8 cellular contexts compared by ENCODE assay signal in genomic region chr2:164917296-164917903, GRCh38. TPM values are rescaled to one million over a fixed set of nuclear protein-coding genes. Genes with fewer than 3 reads are reported as not detected.
DNase-seq lines count a peak whose midpoint lies in the region; ATAC-seq and TF ChIP-seq lines count a peak whose summit lies in the region.

No MANE protein-coding gene starts in this region.

- H3K4me1 ChIP-seq in GM23248 (ENCODE audit: insufficient read depth), result peaks cover 30% of the 10 kb centered on the region
- peaks cover 15% of the 10 kb centered on the region for H3K4me1 ChIP-seq in osteoblast (ENCODE audit: insufficient read depth, low read length)

- DNase-seq in GM23248 (peak; percentile 33), NCI-H82 (lab: John Stamatoyannopoulos, UW) (peak; percentile 85), epithelial cell of proximal tubule (ENCODE audit: low read depth) (no peak), osteoblast (ENCODE audit: insufficient read length, low spot score, missing footprints) (no peak), DMS79 treated with DMSO at 0.1 percent for 48 hours (lab: John Stamatoyannopoulos, UW) (no peak), T1000 (lab: John Stamatoyannopoulos, UW) (no peak)
- DNase-seq in stimulated activated CD4-positive, alpha-beta T cell treated with anti-CD3 and anti-CD28 coated beads, Interleukin-4, amount 100 ng/mL, for 1 hour, result no peak

- H4K20me1 ChIP-seq in GM23248 (ENCODE audit: insufficient read depth) (no peaks in the 10 kb centered on the region), osteoblast (ENCODE audit: insufficient read depth, low read length) (no peaks in the 10 kb centered on the region)

- TF ChIP-seq CTCF in epithelial cell of proximal tubule (conservative IDR thresholded peaks at IDR 0.05; ENCODE audit: low read depth, low read length) (peak; percentile 81), osteoblast (IDR thresholded peaks at IDR 0.05; ENCODE audit: extremely low read depth, low read depth, low read length) (peak; percentile 43)

- H2AFZ ChIP-seq in GM23248 (no peak overlapping the region), osteoblast (ENCODE audit: low read length) (no peak overlapping the region)

- H3K27ac ChIP-seq in GM23248, result no peak overlapping the region
- no peak overlapping the region for H3K27ac ChIP-seq in osteoblast (ENCODE audit: low read depth, low read length)

- no peak overlapping the region for H3K4me3 ChIP-seq in GM23248
- H3K4me3 ChIP-seq in epithelial cell of proximal tubule (ENCODE audit: low read depth, low read length), result no peak overlapping the region
- no peak overlapping the region for H3K4me3 ChIP-seq in osteoblast (ENCODE audit: insufficient read depth, low read length)

- ATAC-seq in activated CD4-positive, CD25-positive, alpha-beta regulatory T cell treated with anti-CD3 and anti-CD28 coated beads, Interleukin-2, amount 50 U/mL, for 24 hours, result no peak

- no peaks in the 10 kb centered on the region for H3K36me3 ChIP-seq in GM23248 (ENCODE audit: low read depth)
- no peaks in the 10 kb centered on the region for H3K36me3 ChIP-seq in osteoblast (ENCODE audit: insufficient read depth, low read length)

- no peaks in the 10 kb centered on the region for H3K9me2 ChIP-seq in GM23248 (ENCODE audit: insufficient read depth)

- no peak overlapping the region for H3K9ac ChIP-seq in GM23248

- H3K4me2 ChIP-seq in GM23248 (ENCODE audit: unreplicated experiment), result no peak overlapping the region
- H3K4me2 ChIP-seq in osteoblast (ENCODE audit: insufficient read depth, low read length), result no peak overlapping the region

- no peaks in the 10 kb centered on the region for H3K9me3 ChIP-seq in GM23248 (ENCODE audit: low read depth)
- H3K9me3 ChIP-seq in osteoblast (ENCODE audit: low read depth, low read length), result no peaks in the 10 kb centered on the region

- 58 to 63% methylated on average over 3 of the region's 3 CpGs for WGBS in GM23248 (ENCODE audit: low coverage in 1 of 2, low lambda C conversion rate in 2 of 2, missing lambda C conversion rate in 2 of 2), 2 experiments

- H3K79me2 ChIP-seq in GM23248 (ENCODE audit: insufficient read depth), result no peaks in the 10 kb centered on the region
- no peaks in the 10 kb centered on the region for H3K79me2 ChIP-seq in osteoblast (ENCODE audit: insufficient read depth, low read length)

- H3K27me3 ChIP-seq in GM23248 (replicated peaks; ENCODE audit: insufficient read depth) (no peaks in the 10 kb centered on the region), osteoblast (ENCODE audit: insufficient read depth, low read length) (no peaks in the 10 kb centered on the region)

- in situ Hi-C loops in GM23248 (cut with MboI), result loop anchor here (25.0 kb wide), 1 partner anchor 180 kb away; no protein-coding TSS in a partner anchor

- peaks cover 12% of the 10 kb centered on the region for H3F3A ChIP-seq in GM23248 (ENCODE audit: insufficient read depth)

RNA-seq across cellular contexts. Expression of gene SLC38A11, which starts 37.9 kb away (rescaled TPM):
- total RNA-seq in GM23248 (2014; rRNA removed; shearing (Covaris generic)), result not detected in 2 replicates
- polyA plus RNA-seq in GM23248 (2016; fragmentation: Nextera tagmentation; extraction: Ambion mirVana), result not detected in 2 replicates
- total RNA-seq in epithelial cell of proximal tubule (0.17 TPM in 1 of 2 replicates, not detected in the other), osteoblast (not detected in 2 replicates)

Comparison
In these comparisons a context has a peak if more than half of its experiments do, and no peak if none do; other contexts are left out.
1. DNase-seq: peak in GM23248 (single experiment) and NCI-H82 (single experiment); none in epithelial cell of proximal tubule (single experiment), osteoblast (single experiment), stimulated activated CD4-positive, alpha-beta T cell treated with anti-CD3 and anti-CD28 coated beads, Interleukin-4, amount 100 ng/mL, for 1 hour (single experiment), DMS79 treated with DMSO at 0.1 percent for 48 hours (single experiment) and T1000 (single experiment).